Comparison of ENCODE assay signal across 16 cellular contexts in the genomic region with DNA sequence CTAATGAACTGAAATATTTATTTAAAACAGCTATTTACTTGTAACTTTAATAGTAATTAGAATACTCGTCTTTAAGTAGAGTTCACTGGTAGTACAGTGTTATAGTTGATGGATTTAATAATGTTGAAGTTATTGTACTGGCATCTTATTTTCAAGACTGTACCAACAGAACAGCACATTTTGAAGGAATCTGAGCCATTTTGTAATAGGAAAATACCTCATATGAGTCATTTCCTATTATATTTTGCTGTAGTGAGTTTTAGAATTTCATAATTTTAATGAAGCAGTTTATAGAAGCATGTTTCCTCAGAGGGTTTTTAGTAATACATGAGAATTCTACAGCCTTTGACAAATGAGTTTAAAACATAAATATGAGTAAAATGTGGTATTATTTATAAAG.
DNase-seq lines count a peak whose midpoint lies in the region; TF ChIP-seq lines count a peak whose summit lies in the region.
"Had no signal": no experiment of that assay in that cellular context is flagged by ENCODE, and none has a peak within 500 bp of the region (broad histone marks: within the 10 kb centered on the region; RNA-seq: fewer than 3 reads in every experiment).

No MANE protein-coding gene starts in this region.

- H3K27me3 Mint-ChIP-seq in HFFc6 (ENCODE audit: insufficient read depth) (no peaks in the 10 kb centered on the region), nephron progenitor cell (ENCODE audit: low read depth, poor library complexity) (no peaks in the 10 kb centered on the region)
- H3K27me3 Mint-ChIP-seq: activated B cell treated with CpG ODN at 0.5 μM for 24 hours; CD4-positive, CD25-positive, alpha-beta regulatory T cell had no signal

- H3K36me3 Mint-ChIP-seq in HFFc6 (ENCODE audit: low read depth) (no peaks in the 10 kb centered on the region), nephron progenitor cell (ENCODE audit: low read depth) (no peaks in the 10 kb centered on the region)
- H3K36me3 Mint-ChIP-seq: CD4-positive, CD25-positive, alpha-beta regulatory T cell; neural progenitor cell had no signal

- H3K9me3 Mint-ChIP-seq in HFFc6 (peaks cover 11% of the 10 kb centered on the region), nephron progenitor cell (no peaks in the 10 kb centered on the region)
- H3K9me3 Mint-ChIP-seq: activated B cell treated with CpG ODN at 0.5 μM for 24 hours, neural progenitor cell had no signal

- H3K4me1 Mint-ChIP-seq in HFFc6 (ENCODE audit: low read depth): no peaks in the 10 kb centered on the region
- H3K4me1 Mint-ChIP-seq in nephron progenitor cell: no peaks in the 10 kb centered on the region
- H3K4me1 Mint-ChIP-seq: activated B cell treated with CpG ODN at 0.5 μM for 24 hours; CD4-positive, CD25-positive, alpha-beta regulatory T cell; neural progenitor cell had no signal

- no peak overlapping the region for H3K9ac ChIP-seq in adipocyte (ENCODE audit: low read length)
- H3K9ac ChIP-seq in skeletal muscle satellite cell (ENCODE audit: low read depth, low read length): peak overlapping the region; percentile 56
- H3K9ac ChIP-seq: neural progenitor cell had no signal

- H3K27me3 ChIP-seq in adipocyte (replicated peaks; ENCODE audit: control insufficient read depth, insufficient read depth, low read length) (no peaks in the 10 kb centered on the region), skeletal muscle satellite cell (ENCODE audit: control insufficient read depth, insufficient read depth, low read length) (no peaks in the 10 kb centered on the region)
- H3K27me3 ChIP-seq: neural progenitor cell, right lobe of liver had no signal

- peak; percentile 2 for DNase-seq in HFFc6
- DNase-seq in adipocyte (ENCODE audit: low read depth): peak; percentile 81
- peak; percentile 73 for DNase-seq in fibroblast of peridontal ligament (ENCODE audit: extremely low read depth)
- DNase-seq in GM19238 (ENCODE audit: insufficient read length, low spot score): no peak
- no peak for DNase-seq in NCI-H2227 treated with DMSO at 0.1 percent for 48 hours (lab: John Stamatoyannopoulos, UW)
- DNase-seq in nephron progenitor cell: no peak
- DNase-seq: activated B cell treated with CpG ODN at 0.5 μM for 24 hours; aorta; CD4-positive, CD25-positive, alpha-beta regulatory T cell; DMS79 treated with DMSO at 0.1 percent for 48 hours; NCI-H774; right lobe of liver; stimulated activated CD4-positive, alpha-beta T cell treated with anti-CD3 and anti-CD28 coated beads, Interleukin-2, amount 100 ng/mL, for 48 hours; stimulated activated CD8-positive, alpha-beta memory T cell treated with anti-CD3 and anti-CD28 coated beads, Interleukin-4, amount 100 ng/mL, for 48 hours had no signal

- no peaks in the 10 kb centered on the region for H3K36me3 ChIP-seq in adipocyte (ENCODE audit: control insufficient read depth, insufficient read depth, low read length, severe bottlenecking)
- H3K36me3 ChIP-seq in skeletal muscle satellite cell (ENCODE audit: insufficient read depth, low read length): no peaks in the 10 kb centered on the region
- H3K36me3 ChIP-seq: neural progenitor cell, right lobe of liver had no signal

- H3K4me3 Mint-ChIP-seq in HFFc6 (no peak overlapping the region), nephron progenitor cell (no peak overlapping the region)
- H3K4me3 Mint-ChIP-seq: activated B cell treated with CpG ODN at 0.5 μM for 24 hours; CD4-positive, CD25-positive, alpha-beta regulatory T cell; neural progenitor cell had no signal

- H3K27ac Mint-ChIP-seq in HFFc6: no peak overlapping the region
- H3K27ac Mint-ChIP-seq in nephron progenitor cell: no peak overlapping the region
- H3K27ac Mint-ChIP-seq: activated B cell treated with CpG ODN at 0.5 μM for 24 hours; CD4-positive, CD25-positive, alpha-beta regulatory T cell; neural progenitor cell had no signal

- H3K4me2 ChIP-seq in skeletal muscle satellite cell (ENCODE audit: low read length): peak overlapping the region; percentile 62
- H3K4me2 ChIP-seq: neural progenitor cell had no signal

- TF ChIP-seq CTCF in HFFc6 (IDR thresholded peaks at IDR 0.05) (no peak), nephron progenitor cell (IDR thresholded peaks at IDR 0.05) (no peak)

- H3K4me1 ChIP-seq in adipocyte (ENCODE audit: control insufficient read depth, insufficient read depth, low read length): peaks cover 18% of the 10 kb centered on the region
- H3K4me1 ChIP-seq in skeletal muscle satellite cell (ENCODE audit: control insufficient read depth, insufficient read depth, low read length): peaks cover 31% of the 10 kb centered on the region
- H3K4me1 ChIP-seq: neural progenitor cell, right lobe of liver had no signal

- H3K4me3 ChIP-seq in adipocyte (ENCODE audit: low read length): no peak overlapping the region
- H3K4me3 ChIP-seq in skeletal muscle satellite cell (ENCODE audit: low read length): no peak overlapping the region
- H3K4me3 ChIP-seq: neural progenitor cell, right lobe of liver had no signal

- H3K9me3 ChIP-seq in adipocyte (ENCODE audit: control insufficient read depth, low read length) (no peaks in the 10 kb centered on the region), skeletal muscle satellite cell (replicated peaks; ENCODE audit: low read length) (no peaks in the 10 kb centered on the region)
- H3K9me3 ChIP-seq: right lobe of liver had no signal

Comparison
In these comparisons a context has a peak if more than half of its experiments do, and no peak if none do; other contexts are left out.
1. DNase-seq: peak in HFFc6 (single experiment), adipocyte (single experiment) and fibroblast of peridontal ligament (single experiment); none in GM19238 (single experiment), NCI-H2227 treated with DMSO at 0.1 percent for 48 hours (single experiment) and nephron progenitor cell (single experiment).